Comparison of ENCODE assay signal across 8 cellular contexts in genomic region chr3:50319872-50320625, GRCh38. TPM values are rescaled to one million over a fixed set of nuclear protein-coding genes. Genes with fewer than 3 reads are reported as not detected.
DNase-seq lines count a peak whose midpoint lies in the region; ATAC-seq and TF ChIP-seq lines count a peak whose summit lies in the region.

No MANE protein-coding gene starts in this region.

- peaks cover 57% of the 10 kb centered on the region for H3K4me1 ChIP-seq in mesodermal cell (ENCODE audit: control insufficient read depth, insufficient read depth, low read length, poor library complexity, severe bottlenecking)
- H3K4me1 ChIP-seq in uterus: peaks cover 0 to 32% of the 10 kb centered on the region in 2 donors

- H3K9me3 ChIP-seq in mesodermal cell (ENCODE audit: control insufficient read depth, low read length) (no peaks in the 10 kb centered on the region), uterus (no peaks in the 10 kb centered on the region)

- H3K4me3 ChIP-seq in mesodermal cell (ENCODE audit: extremely low read depth, insufficient read depth, low read length, poor library complexity, severe bottlenecking) (peak overlapping the region; percentile 81), uterus (peak overlapping the region; percentile 71 to 83)

- no peak for TF ChIP-seq CTCF in uterus (IDR thresholded peaks at IDR 0.05)

- intact Hi-C loops in Right ventricle myocardium inferior (cut with DNase I): no loop called here
- intact Hi-C loops in left cardiac atrium (cut with DNase I): loop anchor here in 1 of 2 donors (10.0 kb wide), 1 partner anchor 85 kb away; the partner anchor contains the start of gene GNAI2
- intact Hi-C loops in uterus (cut with DNase I; ENCODE audit: low total_unique reads): no loop called here
- intact Hi-C loops in posterior vena cava (cut with DNase I): no loop called here

- H3K27me3 ChIP-seq in uterus: no peaks in the 10 kb centered on the region

- no peak for ATAC-seq in Right ventricle myocardium inferior
- no peak for ATAC-seq in left cardiac atrium
- ATAC-seq in GM21737 (IDR thresholded peaks at IDR 0.05; ENCODE audit: unreplicated experiment): no peak

- TF ChIP-seq POLR2A in uterus (IDR thresholded peaks at IDR 0.05): no peak

- DNase-seq in Right ventricle myocardium inferior (ENCODE audit: missing footprints) (peak; percentile 18), left cardiac atrium (no peak), caudate nucleus (lab: John Stamatoyannopoulos, UW) (no peak), uterus (peak in 1 of 2 donors; percentile 31), posterior vena cava (ENCODE audit: low spot score) (no peak), NCI-H187 treated with DMSO at 0.1 percent for 48 hours (lab: John Stamatoyannopoulos, UW) (no peak)

- H3K27ac ChIP-seq in caudate nucleus (ENCODE audit: low read depth, low read length) (peak overlapping the region; percentile 99), mesodermal cell (ENCODE audit: low read depth, low read length, severe bottlenecking) (no peak overlapping the region), uterus (peak overlapping the region; percentile 95 to 96)

- WGBS in mesodermal cell (ENCODE audit: insufficient coverage in 2 of 2), 2 experiments: 91 to 93% methylated on average over 27 to 30 of the region's 30 CpGs

- H3K36me3 ChIP-seq in mesodermal cell (ENCODE audit: control insufficient read depth, insufficient read depth, low read length) (peaks cover 62% of the 10 kb centered on the region), uterus (no peaks in the 10 kb centered on the region)

RNA-seq across cellular contexts. Expression of gene HYAL2, which starts 2.5 kb away (rescaled TPM):
- total RNA-seq in Right ventricle myocardium inferior: 39.0 TPM
- total RNA-seq in left cardiac atrium: 100 to 1,000 TPM in 1 of 2 donors, 10 to 100 TPM in 1; 53.4 to 103 TPM
- 111 TPM for polyA plus RNA-seq in mesodermal cell (2013, experiment 1 of 2)
- polyA plus RNA-seq in mesodermal cell (2013, experiment 2 of 2): 77.9 TPM
- total RNA-seq in uterus: 100 to 1,000 TPM; 112 to 289 (median 166) TPM
- 100 to 1,000 TPM in 1 of 2 donors, 10 to 100 TPM in 1; 95.2 to 130 TPM for total RNA-seq in posterior vena cava

RNA-seq across cellular contexts. Expression of gene TUSC2, which starts 8.0 kb away (rescaled TPM):
- total RNA-seq in Right ventricle myocardium inferior (32.8 TPM), left cardiac atrium (10 to 100 TPM; 26.2 to 27.5 TPM), uterus (10 to 100 TPM in 3 of 4 donors, 1 to 10 TPM in 1; 9.0 to 25.1 (median 21.3) TPM), posterior vena cava (10 to 100 TPM; 19.1 to 22.4 TPM)
- polyA plus RNA-seq in mesodermal cell (2013, experiment 1 of 2): 29.8 TPM
- polyA plus RNA-seq in mesodermal cell (2013, experiment 2 of 2): 21.2 TPM

RNA-seq across cellular contexts. Expression of gene HYAL1, which starts 16.7 kb away (rescaled TPM):
- total RNA-seq in Right ventricle myocardium inferior: 70.1 TPM
- total RNA-seq in left cardiac atrium: 10 to 100 TPM; 24.6 to 26.6 TPM
- 2.0 TPM for polyA plus RNA-seq in mesodermal cell (2013, experiment 1 of 2)
- polyA plus RNA-seq in mesodermal cell (2013, experiment 2 of 2): 1.5 TPM
- total RNA-seq in uterus: 10 to 100 TPM in 3 of 4 donors, 1 to 10 TPM in 1; 2.1 to 30.5 (median 22.1) TPM
- total RNA-seq in posterior vena cava: 10 to 100 TPM; 10.6 to 11.7 TPM

RNA-seq across cellular contexts. Expression of gene RASSF1, which starts 20.6 kb away (rescaled TPM):
- total RNA-seq in Right ventricle myocardium inferior: 14.7 TPM
- total RNA-seq in left cardiac atrium: 10 to 100 TPM; 20.7 to 25.6 TPM
- 20.8 TPM for polyA plus RNA-seq in mesodermal cell (2013, experiment 1 of 2)
- 14.6 TPM for polyA plus RNA-seq in mesodermal cell (2013, experiment 2 of 2)
- total RNA-seq in uterus: 100 to 1,000 TPM in 1 of 4 donors, 10 to 100 TPM in 3; 42.1 to 114 (median 44.6) TPM
- total RNA-seq in posterior vena cava: 10 to 100 TPM; 31.3 to 40.3 TPM

RNA-seq across cellular contexts. Expression of gene HYAL3, which starts 20.8 kb away (rescaled TPM):
- total RNA-seq in Right ventricle myocardium inferior (1.4 TPM), left cardiac atrium (1 to 10 TPM; 1.7 to 1.8 TPM), uterus (1 to 10 TPM in 3 of 4 donors, not detected in 1; 1.9 to 3.9 (median 3.3) TPM), posterior vena cava (1 to 10 TPM; 2.5 to 3.9 TPM)
- 5.5 TPM for polyA plus RNA-seq in mesodermal cell (2013, experiment 1 of 2)
- polyA plus RNA-seq in mesodermal cell (2013, experiment 2 of 2): 4.2 TPM
